Comparison of ENCODE assay signal across 17 cellular contexts in genomic region chr9:83999141-83999918, GRCh38. TPM values are rescaled to one million over a fixed set of nuclear protein-coding genes. Genes with fewer than 3 reads are reported as not detected.
DNase-seq lines count a peak whose midpoint lies in the region; ATAC-seq and TF ChIP-seq lines count a peak whose summit lies in the region.
"Had no signal": no experiment of that assay in that cellular context is flagged by ENCODE, and none has a peak within 500 bp of the region (broad histone marks: within the 10 kb centered on the region; RNA-seq: fewer than 3 reads in every experiment).

No MANE protein-coding gene starts in this region.

- no peaks in the 10 kb centered on the region for H3K9me3 ChIP-seq in adipocyte (ENCODE audit: control insufficient read depth, low read length)
- no peaks in the 10 kb centered on the region for H3K9me3 ChIP-seq in smooth muscle cell (replicated peaks; ENCODE audit: low read depth)
- no peaks in the 10 kb centered on the region for H3K9me3 ChIP-seq in gastrocnemius medialis
- H3K9me3 ChIP-seq: BLaER1, HAP-1 had no signal

- H3K4me1 ChIP-seq in adipocyte (ENCODE audit: control insufficient read depth, insufficient read depth, low read length) (peaks cover 13% of the 10 kb centered on the region), smooth muscle cell (ENCODE audit: low read depth) (no peaks in the 10 kb centered on the region), gastrocnemius medialis (no peaks in the 10 kb centered on the region)
- H3K4me1 ChIP-seq: HAP-1 had no signal

- no peaks in the 10 kb centered on the region for H4K20me1 ChIP-seq in smooth muscle cell (ENCODE audit: low read depth)

- H3K9me3 Mint-ChIP-seq in mesothelial cell of epicardium: no peaks in the 10 kb centered on the region

- H3K27me3 Mint-ChIP-seq in mesothelial cell of epicardium (ENCODE audit: low read depth): no peaks in the 10 kb centered on the region

- H3F3A ChIP-seq in smooth muscle cell (ENCODE audit: low read depth): no peaks in the 10 kb centered on the region

- H3K36me3 Mint-ChIP-seq in mesothelial cell of epicardium: peaks cover 5% of the 10 kb centered on the region

- H3K4me1 Mint-ChIP-seq in mesothelial cell of epicardium: peaks cover 17% of the 10 kb centered on the region

- ATAC-seq in gastrocnemius medialis (no peak), HG03108 (IDR thresholded peaks at IDR 0.05; ENCODE audit: unreplicated experiment) (no peak), HG02885 (IDR thresholded peaks at IDR 0.05; ENCODE audit: poor library complexity, unreplicated experiment) (no peak)
- ATAC-seq: Panc1, SK-N-SH treated with all-trans-retinoic acid at 6 μM for 48 hours had no signal

- H3K27ac ChIP-seq in smooth muscle cell (ENCODE audit: low read depth) (peak overlapping the region; percentile 7), gastrocnemius medialis (no peak overlapping the region)
- H3K27ac ChIP-seq: BLaER1, KMS-11 had no signal

- no peak overlapping the region for H2AFZ ChIP-seq in smooth muscle cell (ENCODE audit: low read depth)

- peak overlapping the region; percentile 45 for H3K4me2 ChIP-seq in smooth muscle cell
- H3K4me2 ChIP-seq: BLaER1, KMS-11 had no signal

- H3K4me3 ChIP-seq in adipocyte (ENCODE audit: low read length) (no peak overlapping the region), smooth muscle cell (no peak overlapping the region), gastrocnemius medialis (no peak overlapping the region)
- H3K4me3 ChIP-seq: BLaER1, HAP-1 had no signal

- H3K36me3 ChIP-seq in adipocyte (ENCODE audit: control insufficient read depth, insufficient read depth, low read length, severe bottlenecking): no peaks in the 10 kb centered on the region
- H3K36me3 ChIP-seq in smooth muscle cell (ENCODE audit: low read depth): peaks cover 7% of the 10 kb centered on the region
- H3K36me3 ChIP-seq in gastrocnemius medialis: no peaks in the 10 kb centered on the region

- DNase-seq in HT-29 (ENCODE audit: low spot score): peak; percentile 41
- peak; percentile 12 for DNase-seq in adipocyte (ENCODE audit: low read depth)
- no peak for DNase-seq in mesothelial cell of epicardium (ENCODE audit: low spot score in 2 of 2, unreplicated experiment in 2 of 2)
- DNase-seq in smooth muscle cell (lab: John Stamatoyannopoulos, UW; ENCODE audit: unreplicated experiment): no peak
- no peak for DNase-seq in gastrocnemius medialis
- DNase-seq: MM.1S, NCI-H1105 treated with DMSO at 0.1 percent for 48 hours, NCI-H187, NCI-H774, SHP77 had no signal

- 66% methylated on average over 2 of the region's 2 CpGs for WGBS in smooth muscle cell (ENCODE audit: low lambda C conversion rate)

- TF ChIP-seq CTCF in mesothelial cell of epicardium (IDR thresholded peaks at IDR 0.05; ENCODE audit: unreplicated experiment): no peak
- no peak for TF ChIP-seq CTCF in smooth muscle cell (IDR thresholded peaks at IDR 0.05; ENCODE audit: borderline replicate concordance, insufficient read depth, poor library complexity, severe bottlenecking)
- TF ChIP-seq CTCF in gastrocnemius medialis (IDR thresholded peaks at IDR 0.05 in 4 of 5, conservative IDR thresholded peaks at IDR 0.05 in 1 of 5): no peak

- H3K9ac ChIP-seq in adipocyte (ENCODE audit: low read length) (peak overlapping the region; percentile 61), smooth muscle cell (ENCODE audit: low read depth) (no peak overlapping the region)
- H3K9ac ChIP-seq: BLaER1, KMS-11 had no signal

- no peak for TF ChIP-seq POLR2A in gastrocnemius medialis (IDR thresholded peaks at IDR 0.05)

- in situ Hi-C loops in gastrocnemius medialis (cut with MboI; ENCODE audit: low sequenced_read_pairs in 4 of 4): no loop called here

- intact Hi-C loops in gastrocnemius medialis (cut with DNase I; ENCODE audit: low total_unique reads): no loop called here

- no peaks in the 10 kb centered on the region for H3K27me3 ChIP-seq in adipocyte (replicated peaks; ENCODE audit: control insufficient read depth, insufficient read depth, low read length)
- H3K27me3 ChIP-seq in smooth muscle cell (ENCODE audit: low read depth): no peaks in the 10 kb centered on the region
- H3K27me3 ChIP-seq in gastrocnemius medialis: no peaks in the 10 kb centered on the region
- H3K27me3 ChIP-seq: BLaER1 had no signal

- peaks cover 9% of the 10 kb centered on the region for H3K79me2 ChIP-seq in smooth muscle cell (ENCODE audit: low read depth)

- H3K27ac Mint-ChIP-seq in mesothelial cell of epicardium: peak overlapping the region; percentile 84

- H3K4me3 Mint-ChIP-seq in mesothelial cell of epicardium: no peak overlapping the region

RNA-seq across cellular contexts. Expression of gene RMI1, which starts 18.7 kb away (rescaled TPM):
- total RNA-seq in HT-29 (2014; rRNA removed; shearing (Covaris generic)): 2.2 and 2.4 TPM in 2 replicates
- total RNA-seq in mesothelial cell of epicardium: 8.8 to 9.8 TPM (median 9.2 TPM) in 3 replicates
- total RNA-seq in smooth muscle cell: 8.3 and 11.1 TPM in 2 replicates
- 3.2 and 3.6 TPM in 2 replicates for polyA plus RNA-seq in smooth muscle cell
- total RNA-seq in gastrocnemius medialis: 1 to 10 TPM; 2.8 to 3.9 (median 3.6) TPM

RNA-seq across cellular contexts. Expression of gene HNRNPK, which starts 19.3 kb away (rescaled TPM):
- 552 and 575 TPM in 2 replicates for total RNA-seq in HT-29 (2014; rRNA removed; shearing (Covaris generic))
- 672 to 696 TPM (median 682 TPM) in 3 replicates for total RNA-seq in mesothelial cell of epicardium
- total RNA-seq in smooth muscle cell: 532 and 584 TPM in 2 replicates
- polyA plus RNA-seq in smooth muscle cell: 468 and 469 TPM in 2 replicates
- 100 to 1,000 TPM; 313 to 390 (median 349) TPM for total RNA-seq in gastrocnemius medialis

Comparison
In these comparisons a context has a peak if more than half of its experiments do, and no peak if none do; other contexts are left out.
1. DNase-seq: peak in HT-29 (single experiment) and adipocyte (single experiment); none in mesothelial cell of epicardium (0 of 2), smooth muscle cell (single experiment) and gastrocnemius medialis (0 of 2).